In the genomic region with DNA sequence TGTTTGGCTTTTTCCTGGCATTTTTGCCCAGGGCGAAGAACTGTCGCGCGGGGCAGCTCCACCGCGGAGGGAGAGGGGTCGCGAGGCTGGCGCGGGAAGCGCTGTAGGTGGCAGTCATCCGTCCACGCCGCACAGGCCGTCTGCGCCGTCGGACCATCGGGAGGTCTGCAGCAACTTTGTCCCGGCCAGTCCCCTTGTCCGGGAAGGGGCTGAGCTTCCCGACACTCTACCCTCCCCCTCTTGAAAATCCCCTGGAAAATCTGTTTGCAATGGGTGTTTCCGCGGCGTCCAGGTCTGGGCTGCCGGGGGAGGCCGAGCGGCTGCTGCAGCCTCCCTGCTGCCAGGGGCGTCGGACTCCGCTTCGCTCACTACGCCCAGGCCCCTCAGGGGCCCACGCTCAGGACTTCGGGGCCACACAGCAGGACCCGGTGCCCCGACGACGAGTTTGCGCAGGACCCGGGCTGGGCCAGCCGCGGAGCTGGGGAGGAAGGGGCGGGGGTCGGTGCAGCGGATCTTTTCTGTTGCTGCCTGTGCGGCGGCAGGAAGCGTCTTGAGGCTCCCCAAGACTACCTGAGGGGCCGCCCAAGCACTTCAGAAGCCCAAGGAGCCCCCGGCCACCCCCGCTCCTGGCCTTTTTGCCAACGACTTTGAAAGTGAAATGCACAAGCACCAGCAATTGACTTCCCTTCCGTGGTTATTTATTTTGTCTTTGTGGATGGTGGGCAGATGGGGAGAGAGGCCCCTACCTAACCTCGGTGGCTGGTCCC, we compare ENCODE assay signal across 1 cellular context.
TF ChIP-seq lines count a peak whose summit lies in the region.

No MANE protein-coding gene starts in this region.

TF ChIP-seq in endothelial cell of umbilical vein, 7 proteins besides CTCF, POLR2A, EP300 and RAD21:
- TF ChIP-seq, protein P1, sequence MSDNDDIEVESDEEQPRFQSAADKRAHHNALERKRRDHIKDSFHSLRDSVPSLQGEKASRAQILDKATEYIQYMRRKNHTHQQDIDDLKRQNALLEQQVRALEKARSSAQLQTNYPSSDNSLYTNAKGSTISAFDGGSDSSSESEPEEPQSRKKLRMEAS (IDR thresholded peaks at IDR 0.05; ENCODE audit: insufficient read depth, insufficient read length): no peak
- TF ChIP-seq GATA2 (IDR thresholded peaks at IDR 0.05; ENCODE audit: insufficient read depth, insufficient read length, low read depth, low read length) (no peak), EZH2 (IDR thresholded peaks at IDR 0.05; ENCODE audit: borderline replicate concordance, low read depth, low read length, severe bottlenecking) (peak; percentile 75), JUN (IDR thresholded peaks at IDR 0.05; ENCODE audit: borderline replicate concordance, insufficient read depth, insufficient read length, low read depth) (no peak), POLR2AphosphoS5 (IDR thresholded peaks at IDR 0.05; ENCODE audit: insufficient read depth, low read depth, low read length) (no peak), MYC (IDR thresholded peaks at IDR 0.05; ENCODE audit: low read depth, low read length) (no peak)
